17 cellular contexts compared by ENCODE assay signal in the genomic region with DNA sequence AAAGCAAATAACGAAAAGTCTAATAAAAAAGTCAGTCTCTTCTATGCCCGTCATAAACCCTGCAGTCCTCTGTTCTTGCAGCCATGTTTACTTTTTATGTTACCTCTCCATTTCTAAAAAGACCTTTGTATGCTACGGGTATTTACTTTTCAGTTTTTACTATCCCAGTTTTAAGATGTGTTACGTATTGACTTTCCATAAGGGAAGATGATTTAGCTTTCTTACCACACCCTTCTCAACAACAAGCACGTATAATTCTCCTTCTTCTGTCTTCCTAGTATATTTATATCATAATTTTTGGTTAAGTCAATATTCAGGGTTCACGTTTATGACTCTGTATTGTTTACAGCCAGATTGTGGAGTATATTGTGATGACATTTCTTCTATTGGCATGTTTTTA. TPM values are rescaled to one million over a fixed set of nuclear protein-coding genes. Genes with fewer than 3 reads are reported as not detected.
"Had no signal": no experiment of that assay in that cellular context is flagged by ENCODE, and none has a peak within 500 bp of the region (broad histone marks: within the 10 kb centered on the region; RNA-seq: fewer than 3 reads in every experiment).

No MANE protein-coding gene starts in this region.

- H3K4me1 ChIP-seq: right atrium auricular region had no signal

- H3K27ac Mint-ChIP-seq: nephron progenitor cell, progenitor cell of endocrine pancreas had no signal

- H3K4me1 Mint-ChIP-seq: nephron progenitor cell had no signal

- H3K27me3 Mint-ChIP-seq: progenitor cell of endocrine pancreas had no signal

- H3K27me3 ChIP-seq: adrenal gland, cardiac muscle cell, left lung, right atrium auricular region, upper lobe of left lung had no signal

- H3K9me3 ChIP-seq: adrenal gland, left lung, right atrium auricular region, upper lobe of left lung had no signal

- FAIRE-seq: keratinocyte had no signal

- ATAC-seq: esophagus mucosa, left lung had no signal

- H3K9me3 Mint-ChIP-seq: nephron progenitor cell had no signal

- H3K27ac ChIP-seq: adrenal gland, cardiac muscle cell, left lung, right atrium auricular region, upper lobe of left lung had no signal

- DNase-seq: activated CD4-positive, alpha-beta T cell treated with anti-CD3 and anti-CD28 coated beads, Interleukin-2, amount 50 U/mL, for 48 hours; activated CD4-positive, CD25-positive, alpha-beta regulatory T cell treated with anti-CD3 and anti-CD28 coated beads, Interleukin-2, amount 50 U/mL, for 72 hours; adrenal gland; left lung; mammary epithelial cell; nephron progenitor cell; stimulated activated CD4-positive, alpha-beta T cell treated with anti-CD3 and anti-CD28 coated beads, Interleukin-15, amount 100 ng/mL, for 24 hours; stimulated activated CD4-positive, alpha-beta T cell treated with anti-CD3 and anti-CD28 coated beads, Interleukin-4, amount 100 ng/mL, for 1 hour; stimulated activated naive CD4-positive, alpha-beta T cell treated with Interleukin-2 at 50 U/mL for 16 hours; T1000; upper lobe of left lung had no signal

- H3K4me3 Mint-ChIP-seq: nephron progenitor cell had no signal

- H3K4me3 ChIP-seq: adrenal gland, cardiac muscle cell, left lung, right atrium auricular region, upper lobe of left lung had no signal

RNA-seq across cellular contexts. Expression of a gene that starts 27.4 kb away (rescaled TPM):
- total RNA-seq: cardiac muscle cell, esophagus mucosa, mammary epithelial cell, progenitor cell of endocrine pancreas, skeletal muscle tissue had no signal
- polyA plus RNA-seq: cardiac muscle cell, keratinocyte, mammary epithelial cell had no signal
